In the genomic region with DNA sequence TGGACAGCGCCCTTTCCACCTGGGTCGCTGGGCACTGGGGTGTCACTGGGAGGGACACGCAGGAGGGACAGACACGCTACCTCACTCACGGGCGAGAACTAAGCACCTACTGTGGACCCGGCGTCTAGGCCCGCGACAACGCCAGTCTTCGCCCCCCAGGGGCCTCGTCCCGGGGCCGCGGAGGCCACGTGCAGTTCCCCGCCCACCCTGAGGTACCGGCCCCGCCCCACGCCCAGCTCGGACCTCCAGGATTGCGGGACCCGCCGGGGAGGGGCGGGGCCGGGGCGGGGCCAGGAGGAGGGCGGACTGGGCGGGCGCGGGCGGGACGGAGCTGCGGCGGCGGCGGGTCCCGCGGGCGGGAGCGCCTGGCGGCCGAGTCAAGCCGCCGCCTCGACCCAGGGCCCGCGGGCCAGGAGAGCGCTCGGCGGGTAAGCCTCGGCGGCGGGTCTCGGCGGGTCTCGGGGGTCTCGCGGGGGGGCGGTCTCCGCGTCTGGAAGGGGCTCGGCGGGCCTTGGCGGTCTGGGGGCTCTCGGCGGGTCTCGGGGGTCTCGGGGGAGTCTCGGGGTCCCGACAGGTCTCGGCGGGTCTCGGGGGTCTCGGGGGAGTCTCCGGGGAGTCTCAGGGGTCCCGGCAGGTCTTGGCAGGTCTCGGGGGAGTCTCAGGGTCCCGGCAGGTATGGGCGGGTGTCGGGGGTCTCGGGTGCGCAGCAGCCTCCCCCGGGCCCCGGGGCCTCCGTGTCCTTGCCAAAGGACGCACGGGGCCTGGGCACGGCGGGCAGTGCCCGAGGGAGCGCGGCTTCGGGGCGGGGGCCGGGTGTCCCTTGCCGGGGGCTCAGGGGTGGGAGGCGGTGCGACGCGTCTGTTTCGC, we compare ENCODE assay signal across 1 cellular context.
TF ChIP-seq lines count a peak whose summit lies in the region.

A gene with protein sequence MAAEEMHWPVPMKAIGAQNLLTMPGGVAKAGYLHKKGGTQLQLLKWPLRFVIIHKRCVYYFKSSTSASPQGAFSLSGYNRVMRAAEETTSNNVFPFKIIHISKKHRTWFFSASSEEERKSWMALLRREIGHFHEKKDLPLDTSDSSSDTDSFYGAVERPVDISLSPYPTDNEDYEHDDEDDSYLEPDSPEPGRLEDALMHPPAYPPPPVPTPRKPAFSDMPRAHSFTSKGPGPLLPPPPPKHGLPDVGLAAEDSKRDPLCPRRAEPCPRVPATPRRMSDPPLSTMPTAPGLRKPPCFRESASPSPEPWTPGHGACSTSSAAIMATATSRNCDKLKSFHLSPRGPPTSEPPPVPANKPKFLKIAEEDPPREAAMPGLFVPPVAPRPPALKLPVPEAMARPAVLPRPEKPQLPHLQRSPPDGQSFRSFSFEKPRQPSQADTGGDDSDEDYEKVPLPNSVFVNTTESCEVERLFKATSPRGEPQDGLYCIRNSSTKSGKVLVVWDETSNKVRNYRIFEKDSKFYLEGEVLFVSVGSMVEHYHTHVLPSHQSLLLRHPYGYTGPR (plus strand): TSS at position 375 of the 867 bp plus-strand sequence. CDS start 27,533 bp downstream, outside the sequence.

TF ChIP-seq in HepG2, 621 proteins besides CTCF, POLR2A, EP300 and RAD21 (continued from another document and continues in another):
- TF ChIP-seq, protein P1, sequence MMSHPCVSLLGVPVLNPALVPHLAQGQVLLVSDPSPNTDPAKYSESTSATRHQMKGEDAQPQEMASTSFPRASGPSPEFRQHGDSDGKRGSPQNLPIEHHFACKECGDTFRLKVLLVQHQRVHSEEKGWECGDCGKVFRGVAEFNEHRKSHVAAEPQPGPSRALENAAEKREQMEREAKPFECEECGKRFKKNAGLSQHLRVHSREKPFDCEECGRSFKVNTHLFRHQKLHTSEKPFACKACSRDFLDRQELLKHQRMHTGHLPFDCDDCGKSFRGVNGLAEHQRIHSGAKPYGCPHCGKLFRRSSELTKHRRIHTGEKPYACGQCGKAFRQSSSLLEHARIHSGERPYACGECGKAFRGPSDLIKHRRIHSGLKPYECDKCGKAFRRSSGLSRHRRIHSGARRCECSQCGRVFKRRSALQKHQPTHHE (CRISPR knock-in tag; IDR thresholded peaks at IDR 0.05; ENCODE audit: borderline replicate concordance) = 0 out of 2 replicates have a peak, but pooled peaks have one; percentile 39
- TF ChIP-seq FOXP1 (IDR thresholded peaks at IDR 0.05) = no peak
- no peak for TF ChIP-seq FOXP1 (CRISPR knock-in tag; IDR thresholded peaks at IDR 0.05)
- 0 out of 2 replicates have a peak, but pooled peaks have one; percentile 40 for TF ChIP-seq IRF2 (CRISPR knock-in tag; IDR thresholded peaks at IDR 0.05)
- TF ChIP-seq FOXO1 (CRISPR knock-in tag; IDR thresholded peaks at IDR 0.05) = no peak
- TF ChIP-seq, protein P2, sequence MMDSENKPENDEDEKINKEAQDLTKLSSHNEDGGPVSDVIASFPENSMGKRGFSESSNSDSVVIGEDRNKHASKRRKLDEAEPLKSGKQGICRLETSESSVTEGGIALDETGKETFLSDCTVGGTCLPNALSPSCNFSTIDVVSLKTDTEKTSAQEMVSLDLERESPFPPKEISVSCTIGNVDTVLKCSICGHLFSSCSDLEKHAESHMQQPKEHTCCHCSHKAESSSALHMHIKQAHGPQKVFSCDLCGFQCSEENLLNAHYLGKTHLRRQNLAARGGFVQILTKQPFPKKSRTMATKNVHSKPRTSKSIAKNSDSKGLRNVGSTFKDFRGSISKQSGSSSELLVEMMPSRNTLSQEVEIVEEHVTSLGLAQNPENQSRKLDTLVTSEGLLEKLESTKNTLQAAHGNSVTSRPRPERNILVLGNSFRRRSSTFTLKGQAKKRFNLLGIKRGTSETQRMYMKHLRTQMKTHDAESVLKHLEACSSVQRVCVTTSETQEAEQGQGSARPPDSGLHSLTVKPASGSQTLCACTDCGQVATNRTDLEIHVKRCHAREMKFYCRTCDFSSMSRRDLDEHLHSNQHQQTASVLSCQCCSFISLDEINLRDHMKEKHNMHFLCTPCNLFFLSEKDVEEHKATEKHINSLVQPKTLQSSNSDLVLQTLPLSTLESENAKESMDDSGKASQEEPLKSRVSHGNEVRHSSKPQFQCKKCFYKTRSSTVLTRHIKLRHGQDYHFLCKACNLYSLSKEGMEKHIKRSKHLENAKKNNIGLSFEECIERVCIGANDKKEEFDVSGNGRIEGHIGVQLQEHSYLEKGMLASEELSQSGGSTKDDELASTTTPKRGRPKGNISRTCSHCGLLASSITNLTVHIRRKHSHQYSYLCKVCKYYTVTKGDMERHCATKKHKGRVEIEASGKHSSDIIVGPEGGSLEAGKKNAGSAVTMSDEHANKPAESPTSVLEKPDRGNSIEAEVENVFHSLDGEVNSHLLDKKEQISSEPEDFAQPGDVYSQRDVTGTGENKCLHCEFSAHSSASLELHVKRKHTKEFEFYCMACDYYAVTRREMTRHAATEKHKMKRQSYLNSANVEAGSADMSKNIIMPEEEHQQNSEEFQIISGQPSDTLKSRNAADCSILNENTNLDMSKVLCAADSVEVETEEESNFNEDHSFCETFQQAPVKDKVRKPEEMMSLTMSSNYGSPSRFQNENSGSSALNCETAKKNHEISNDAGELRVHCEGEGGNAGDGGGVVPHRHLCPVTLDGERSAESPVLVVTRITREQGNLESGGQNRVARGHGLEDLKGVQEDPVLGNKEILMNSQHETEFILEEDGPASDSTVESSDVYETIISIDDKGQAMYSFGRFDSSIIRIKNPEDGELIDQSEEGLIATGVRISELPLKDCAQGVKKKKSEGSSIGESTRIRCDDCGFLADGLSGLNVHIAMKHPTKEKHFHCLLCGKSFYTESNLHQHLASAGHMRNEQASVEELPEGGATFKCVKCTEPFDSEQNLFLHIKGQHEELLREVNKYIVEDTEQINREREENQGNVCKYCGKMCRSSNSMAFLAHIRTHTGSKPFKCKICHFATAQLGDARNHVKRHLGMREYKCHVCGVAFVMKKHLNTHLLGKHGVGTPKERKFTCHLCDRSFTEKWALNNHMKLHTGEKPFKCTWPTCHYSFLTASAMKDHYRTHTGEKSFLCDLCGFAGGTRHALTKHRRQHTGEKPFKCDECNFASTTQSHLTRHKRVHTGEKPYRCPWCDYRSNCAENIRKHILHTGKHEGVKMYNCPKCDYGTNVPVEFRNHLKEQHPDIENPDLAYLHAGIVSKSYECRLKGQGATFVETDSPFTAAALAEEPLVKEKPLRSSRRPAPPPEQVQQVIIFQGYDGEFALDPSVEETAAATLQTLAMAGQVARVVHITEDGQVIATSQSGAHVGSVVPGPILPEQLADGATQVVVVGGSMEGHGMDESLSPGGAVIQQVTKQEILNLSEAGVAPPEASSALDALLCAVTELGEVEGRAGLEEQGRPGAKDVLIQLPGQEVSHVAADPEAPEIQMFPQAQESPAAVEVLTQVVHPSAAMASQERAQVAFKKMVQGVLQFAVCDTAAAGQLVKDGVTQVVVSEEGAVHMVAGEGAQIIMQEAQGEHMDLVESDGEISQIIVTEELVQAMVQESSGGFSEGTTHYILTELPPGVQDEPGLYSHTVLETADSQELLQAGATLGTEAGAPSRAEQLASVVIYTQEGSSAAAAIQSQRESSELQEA (CRISPR knock-in tag; IDR thresholded peaks at IDR 0.05; ENCODE audit: not compliant biosample characterization) = no peak
- TF ChIP-seq, protein P3, sequence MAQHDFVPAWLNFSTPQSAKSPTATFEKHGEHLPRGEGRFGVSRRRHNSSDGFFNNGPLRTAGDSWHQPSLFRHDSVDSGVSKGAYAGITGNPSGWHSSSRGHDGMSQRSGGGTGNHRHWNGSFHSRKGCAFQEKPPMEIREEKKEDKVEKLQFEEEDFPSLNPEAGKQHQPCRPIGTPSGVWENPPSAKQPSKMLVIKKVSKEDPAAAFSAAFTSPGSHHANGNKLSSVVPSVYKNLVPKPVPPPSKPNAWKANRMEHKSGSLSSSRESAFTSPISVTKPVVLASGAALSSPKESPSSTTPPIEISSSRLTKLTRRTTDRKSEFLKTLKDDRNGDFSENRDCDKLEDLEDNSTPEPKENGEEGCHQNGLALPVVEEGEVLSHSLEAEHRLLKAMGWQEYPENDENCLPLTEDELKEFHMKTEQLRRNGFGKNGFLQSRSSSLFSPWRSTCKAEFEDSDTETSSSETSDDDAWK (CRISPR knock-in tag; IDR thresholded peaks at IDR 0.05) = no peak
- TF ChIP-seq, protein P4, sequence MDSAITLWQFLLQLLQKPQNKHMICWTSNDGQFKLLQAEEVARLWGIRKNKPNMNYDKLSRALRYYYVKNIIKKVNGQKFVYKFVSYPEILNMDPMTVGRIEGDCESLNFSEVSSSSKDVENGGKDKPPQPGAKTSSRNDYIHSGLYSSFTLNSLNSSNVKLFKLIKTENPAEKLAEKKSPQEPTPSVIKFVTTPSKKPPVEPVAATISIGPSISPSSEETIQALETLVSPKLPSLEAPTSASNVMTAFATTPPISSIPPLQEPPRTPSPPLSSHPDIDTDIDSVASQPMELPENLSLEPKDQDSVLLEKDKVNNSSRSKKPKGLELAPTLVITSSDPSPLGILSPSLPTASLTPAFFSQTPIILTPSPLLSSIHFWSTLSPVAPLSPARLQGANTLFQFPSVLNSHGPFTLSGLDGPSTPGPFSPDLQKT (CRISPR knock-in tag; IDR thresholded peaks at IDR 0.05; ENCODE audit: borderline replicate concordance) = no peak
- no peak for TF ChIP-seq NR2F6 (IDR thresholded peaks at IDR 0.05)
- TF ChIP-seq NR2F6 (CRISPR knock-in tag; IDR thresholded peaks at IDR 0.05) = 0 out of 2 replicates have a peak, but pooled peaks have one; percentile 31
- TF ChIP-seq PITX1 (CRISPR knock-in tag; IDR thresholded peaks at IDR 0.05) = no peak
- TF ChIP-seq, protein P5, sequence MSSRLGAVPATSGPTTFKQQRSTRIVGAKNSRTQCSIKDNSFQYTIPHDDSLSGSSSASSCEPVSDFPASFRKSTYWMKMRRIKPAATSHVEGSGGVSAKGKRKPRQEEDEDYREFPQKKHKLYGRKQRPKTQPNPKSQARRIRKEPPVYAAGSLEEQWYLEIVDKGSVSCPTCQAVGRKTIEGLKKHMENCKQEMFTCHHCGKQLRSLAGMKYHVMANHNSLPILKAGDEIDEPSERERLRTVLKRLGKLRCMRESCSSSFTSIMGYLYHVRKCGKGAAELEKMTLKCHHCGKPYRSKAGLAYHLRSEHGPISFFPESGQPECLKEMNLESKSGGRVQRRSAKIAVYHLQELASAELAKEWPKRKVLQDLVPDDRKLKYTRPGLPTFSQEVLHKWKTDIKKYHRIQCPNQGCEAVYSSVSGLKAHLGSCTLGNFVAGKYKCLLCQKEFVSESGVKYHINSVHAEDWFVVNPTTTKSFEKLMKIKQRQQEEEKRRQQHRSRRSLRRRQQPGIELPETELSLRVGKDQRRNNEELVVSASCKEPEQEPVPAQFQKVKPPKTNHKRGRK (CRISPR knock-in tag; IDR thresholded peaks at IDR 0.05) = no peak
- peak; percentile 74 for TF ChIP-seq ZNF317 (CRISPR knock-in tag; IDR thresholded peaks at IDR 0.05)
- no peak for TF ChIP-seq ZNF382 (CRISPR knock-in tag; IDR thresholded peaks at IDR 0.05; ENCODE audit: borderline replicate concordance)
- TF ChIP-seq, protein P6, sequence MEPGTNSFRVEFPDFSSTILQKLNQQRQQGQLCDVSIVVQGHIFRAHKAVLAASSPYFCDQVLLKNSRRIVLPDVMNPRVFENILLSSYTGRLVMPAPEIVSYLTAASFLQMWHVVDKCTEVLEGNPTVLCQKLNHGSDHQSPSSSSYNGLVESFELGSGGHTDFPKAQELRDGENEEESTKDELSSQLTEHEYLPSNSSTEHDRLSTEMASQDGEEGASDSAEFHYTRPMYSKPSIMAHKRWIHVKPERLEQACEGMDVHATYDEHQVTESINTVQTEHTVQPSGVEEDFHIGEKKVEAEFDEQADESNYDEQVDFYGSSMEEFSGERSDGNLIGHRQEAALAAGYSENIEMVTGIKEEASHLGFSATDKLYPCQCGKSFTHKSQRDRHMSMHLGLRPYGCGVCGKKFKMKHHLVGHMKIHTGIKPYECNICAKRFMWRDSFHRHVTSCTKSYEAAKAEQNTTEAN (CRISPR knock-in tag; conservative IDR thresholded peaks at IDR 0.05) = no peak; the same call in 1 of the 2 replicates
- TF ChIP-seq NCOA2 (CRISPR knock-in tag; IDR thresholded peaks at IDR 0.05) = peak; percentile 47; the same call in 1 of the 2 replicates
- peak; percentile 95 for TF ChIP-seq SP5 (CRISPR knock-in tag; IDR thresholded peaks at IDR 0.05; ENCODE audit: borderline replicate concordance, low read depth)
- TF ChIP-seq KDM2A (CRISPR knock-in tag; IDR thresholded peaks at IDR 0.05; ENCODE audit: borderline replicate concordance, low read depth) = peak; percentile 55; the same call in 1 of the 2 replicates
- TF ChIP-seq, protein P7, sequence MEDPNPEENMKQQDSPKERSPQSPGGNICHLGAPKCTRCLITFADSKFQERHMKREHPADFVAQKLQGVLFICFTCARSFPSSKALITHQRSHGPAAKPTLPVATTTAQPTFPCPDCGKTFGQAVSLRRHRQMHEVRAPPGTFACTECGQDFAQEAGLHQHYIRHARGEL (CRISPR knock-in tag; IDR thresholded peaks at IDR 0.05) = no peak
- TF ChIP-seq, protein P8, sequence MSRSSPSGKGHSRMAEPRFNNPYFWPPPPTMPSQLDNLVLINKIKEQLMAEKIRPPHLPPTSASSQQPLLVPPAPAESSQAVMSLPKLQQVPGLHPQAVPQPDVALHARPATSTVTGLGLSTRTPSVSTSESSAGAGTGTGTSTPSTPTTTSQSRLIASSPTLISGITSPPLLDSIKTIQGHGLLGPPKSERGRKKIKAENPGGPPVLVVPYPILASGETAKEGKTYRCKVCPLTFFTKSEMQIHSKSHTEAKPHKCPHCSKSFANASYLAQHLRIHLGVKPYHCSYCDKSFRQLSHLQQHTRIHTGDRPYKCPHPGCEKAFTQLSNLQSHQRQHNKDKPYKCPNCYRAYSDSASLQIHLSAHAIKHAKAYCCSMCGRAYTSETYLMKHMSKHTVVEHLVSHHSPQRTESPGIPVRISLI (CRISPR knock-in tag; IDR thresholded peaks at IDR 0.05; ENCODE audit: borderline replicate concordance) = no peak
- TF ChIP-seq ZNF10 (CRISPR knock-in tag; IDR thresholded peaks at IDR 0.05; ENCODE audit: borderline replicate concordance, low read depth) = no peak
- peak; percentile 85 for TF ChIP-seq KLF6 (CRISPR knock-in tag; IDR thresholded peaks at IDR 0.05)
- TF ChIP-seq HOXA9 (CRISPR knock-in tag; IDR thresholded peaks at IDR 0.05; ENCODE audit: borderline replicate concordance) = peak; percentile 86; the same call in 1 of the 2 replicates
- TF ChIP-seq MBD4 (IDR thresholded peaks at IDR 0.05; ENCODE audit: borderline replicate concordance, low read length) = no peak
- no peak for TF ChIP-seq ZNF383 (CRISPR knock-in tag; IDR thresholded peaks at IDR 0.05; ENCODE audit: borderline replicate concordance)
- TF ChIP-seq, protein P9, sequence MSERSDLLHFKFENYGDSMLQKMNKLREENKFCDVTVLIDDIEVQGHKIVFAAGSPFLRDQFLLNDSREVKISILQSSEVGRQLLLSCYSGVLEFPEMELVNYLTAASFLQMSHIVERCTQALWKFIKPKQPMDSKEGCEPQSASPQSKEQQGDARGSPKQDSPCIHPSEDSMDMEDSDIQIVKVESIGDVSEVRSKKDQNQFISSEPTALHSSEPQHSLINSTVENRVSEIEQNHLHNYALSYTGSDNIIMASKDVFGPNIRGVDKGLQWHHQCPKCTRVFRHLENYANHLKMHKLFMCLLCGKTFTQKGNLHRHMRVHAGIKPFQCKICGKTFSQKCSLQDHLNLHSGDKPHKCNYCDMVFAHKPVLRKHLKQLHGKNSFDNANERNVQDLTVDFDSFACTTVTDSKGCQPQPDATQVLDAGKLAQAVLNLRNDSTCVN (CRISPR knock-in tag; IDR thresholded peaks at IDR 0.05; ENCODE audit: borderline replicate concordance) = peak; percentile 80
- peak; percentile 59 for TF ChIP-seq THAP11 (CRISPR knock-in tag; IDR thresholded peaks at IDR 0.05)
- no peak for TF ChIP-seq ZSCAN29 (CRISPR knock-in tag; conservative IDR thresholded peaks at IDR 0.05)
